In genomic region chr12:112850343-112850742, GRCh38 we compare ENCODE assay signal across 22 cellular contexts. TPM values are rescaled to one million over a fixed set of nuclear protein-coding genes. Genes with fewer than 3 reads are reported as not detected.
DNase-seq lines count a peak whose midpoint lies in the region; ATAC-seq and TF ChIP-seq lines count a peak whose summit lies in the region.
"Had no signal": no experiment of that assay in that cellular context is flagged by ENCODE, and none has a peak within 500 bp of the region (broad histone marks: within the 10 kb centered on the region; RNA-seq: fewer than 3 reads in every experiment).

No MANE protein-coding gene starts in this region.

- DNase-seq in Ammon's horn (ENCODE audit: low spot score) (peak; percentile 35), endodermal cell (peak; percentile 38), neuronal stem cell (ENCODE audit: low spot score) (no peak), NCI-H1092 (lab: John Stamatoyannopoulos, UW) (no peak), NCI-H524 treated with DMSO at 0.1 percent for 48 hours (lab: John Stamatoyannopoulos, UW) (no peak)
- no peak for DNase-seq in CD4-positive, alpha-beta memory T cell
- DNase-seq: HFFc6; IMR-90; Karpas-422; MM.1S; NCI-H1105 treated with DMSO at 0.1 percent for 48 hours; NCI-H1694 treated with DMSO at 0.1 percent for 48 hours; NCI-H2107; NCI-H2227 treated with DMSO at 0.1 percent for 48 hours; NK-92 treated with Interleukin-12 subunit alpha and Interleukin-12 subunit beta, amount 100 ng/mL, for 24 hours; OCI-M1; SJCRH30 had no signal

- ATAC-seq in HG02852 (IDR thresholded peaks at IDR 0.05; ENCODE audit: unreplicated experiment) = no peak

- H3K4me2 ChIP-seq in neuronal stem cell (ENCODE audit: insufficient read depth, low read length, poor library complexity, severe bottlenecking) = no peak overlapping the region

- H3K36me3 ChIP-seq in endodermal cell (ENCODE audit: control insufficient read depth, insufficient read depth, low read length) = no peaks in the 10 kb centered on the region
- no peaks in the 10 kb centered on the region for H3K36me3 ChIP-seq in neuronal stem cell (replicated peaks in 1 of 2; ENCODE audit: control insufficient read depth in 2 of 2, insufficient read depth in 2 of 2, low read length in 2 of 2)
- H3K36me3 ChIP-seq in CD4-positive, alpha-beta memory T cell (ENCODE audit: insufficient read depth, low read length) = no peaks in the 10 kb centered on the region
- H3K36me3 ChIP-seq: SJCRH30 had no signal

- no peak overlapping the region for H2AFZ ChIP-seq in neuronal stem cell (ENCODE audit: low read length)

- no peak overlapping the region for H4K91ac ChIP-seq in neuronal stem cell (ENCODE audit: low read depth, low read length, poor library complexity)

- no peak overlapping the region for H2BK12ac ChIP-seq in neuronal stem cell (ENCODE audit: low read length)

- peak overlapping the region; percentile 29 for H3K27ac ChIP-seq in angular gyrus (ENCODE audit: low read depth, low read length)
- H3K27ac ChIP-seq in endodermal cell (ENCODE audit: low read depth, low read length) = no peak overlapping the region
- no peak overlapping the region for H3K27ac ChIP-seq in neuronal stem cell (replicated peaks; ENCODE audit: low read length)
- H3K27ac ChIP-seq in CD4-positive, alpha-beta memory T cell (ENCODE audit: low read depth, low read length) = no peak overlapping the region
- H3K27ac ChIP-seq: C4-2B, RWPE1, SJCRH30 had no signal

- H3K4me3 ChIP-seq in endodermal cell (ENCODE audit: low read length) (no peak overlapping the region), neuronal stem cell (ENCODE audit: low read length in 2 of 2) (no peak overlapping the region)
- H3K4me3 ChIP-seq in CD4-positive, alpha-beta memory T cell (ENCODE audit: low read length in 2 of 2) = no peak overlapping the region
- H3K4me3 ChIP-seq: SJCRH30 had no signal

- 92 to 96% methylated on average over 3 of the region's 3 CpGs for WGBS in endodermal cell (ENCODE audit: insufficient coverage in 1 of 2, insufficient read length in 1 of 2), 2 experiments
- WGBS in neuronal stem cell (ENCODE audit: extremely low coverage in 2 of 2, insufficient read length in 2 of 2, insufficient replicate concordance in 1 of 2), 2 donors = no CpG with 5 or more reads among the region's 3 CpGs

- TF ChIP-seq CTCF in endodermal cell (conservative IDR thresholded peaks at IDR 0.05) = no peak

- peaks cover 2% of the 10 kb centered on the region for H3K9me3 Mint-ChIP-seq in endodermal cell
- H3K9me3 Mint-ChIP-seq in CD4-positive, alpha-beta memory T cell = peaks cover 0 to 3% (median 0%) of the 10 kb centered on the region in 8 donors

- POLR2A ChIA-PET in CD4-positive, alpha-beta memory T cell (lab: Charles Lee; ENCODE audit: partially characterized antibody) = no interaction called here

- H2BK15ac ChIP-seq in neuronal stem cell (ENCODE audit: low read length) = no peak overlapping the region

- no peak overlapping the region for H3K27ac Mint-ChIP-seq in endodermal cell
- no peak overlapping the region for H3K27ac Mint-ChIP-seq in CD4-positive, alpha-beta memory T cell
- H3K27ac Mint-ChIP-seq: HFFc6 had no signal

- no peak overlapping the region for H2AK5ac ChIP-seq in neuronal stem cell (ENCODE audit: low read depth, low read length)

- peaks cover 78% of the 10 kb centered on the region for H3K27me3 ChIP-seq in endodermal cell (ENCODE audit: control insufficient read depth, insufficient read depth, low read length, poor library complexity, severe bottlenecking)
- H3K27me3 ChIP-seq in neuronal stem cell (ENCODE audit: control insufficient read depth in 3 of 3, insufficient read depth in 3 of 3, low read depth in 1 of 3, low read length in 3 of 3) = peaks cover 0 to 7% (median 0%) of the 10 kb centered on the region in 3 experiments
- H3K27me3 ChIP-seq in CD4-positive, alpha-beta memory T cell (ENCODE audit: insufficient read depth, low read length) = peaks cover 13% of the 10 kb centered on the region
- H3K27me3 ChIP-seq: SJCRH30 had no signal

- H3K9ac ChIP-seq in endodermal cell (ENCODE audit: extremely low read depth, low read length, poor library complexity, severe bottlenecking) (no peak overlapping the region), neuronal stem cell (ENCODE audit: low read depth, low read length, poor library complexity) (no peak overlapping the region)

- peaks cover 67% of the 10 kb centered on the region for H3K27me3 Mint-ChIP-seq in endodermal cell (ENCODE audit: insufficient read depth)
- peaks cover 22 to 30% of the 10 kb centered on the region in 2 donors for H3K27me3 Mint-ChIP-seq in CD4-positive, alpha-beta memory T cell

- H4K8ac ChIP-seq in neuronal stem cell (ENCODE audit: low read depth, low read length) = no peak overlapping the region

- H3K9me3 ChIP-seq in endodermal cell (ENCODE audit: control insufficient read depth, low read length) (no peaks in the 10 kb centered on the region), neuronal stem cell (replicated peaks in 1 of 2; ENCODE audit: control insufficient read depth in 2 of 2, insufficient read depth in 1 of 2, low read depth in 1 of 2, low read length in 2 of 2) (no peaks in the 10 kb centered on the region)
- no peaks in the 10 kb centered on the region for H3K9me3 ChIP-seq in CD4-positive, alpha-beta memory T cell (ENCODE audit: control insufficient read depth in 1 of 2, low read length in 2 of 2)
- H3K9me3 ChIP-seq: SJCRH30 had no signal

- peak overlapping the region; percentile 7 for H3K18ac ChIP-seq in neuronal stem cell (ENCODE audit: low read length)

- no peak overlapping the region for H2BK120ac ChIP-seq in neuronal stem cell (ENCODE audit: low read depth, low read length)

- no peaks in the 10 kb centered on the region for H3K79me1 ChIP-seq in neuronal stem cell (ENCODE audit: low read depth, low read length)

- H3K14ac ChIP-seq in neuronal stem cell (ENCODE audit: low read length) = no peak overlapping the region

- CTCF ChIA-PET in CD4-positive, alpha-beta memory T cell (lab: Charles Lee; ENCODE audit: partially characterized antibody) = no interaction called here

- peaks cover 22% of the 10 kb centered on the region for H3K4me1 Mint-ChIP-seq in endodermal cell
- H3K4me1 Mint-ChIP-seq in CD4-positive, alpha-beta memory T cell = no peaks in the 10 kb centered on the region

- no peaks in the 10 kb centered on the region for H3K36me3 Mint-ChIP-seq in endodermal cell (ENCODE audit: low read depth)
- no peaks in the 10 kb centered on the region for H3K36me3 Mint-ChIP-seq in CD4-positive, alpha-beta memory T cell

- H3K23ac ChIP-seq in neuronal stem cell (ENCODE audit: low read depth, low read length, poor library complexity) = no peak overlapping the region

- H3K4ac ChIP-seq in neuronal stem cell (ENCODE audit: low read length) = no peak overlapping the region

- H2BK5ac ChIP-seq in neuronal stem cell (ENCODE audit: low read length) = no peak overlapping the region

- intact Hi-C loops in CD4-positive, alpha-beta memory T cell (cut with micrococcal nuclease) = no loop called here

- no peak overlapping the region for H3K4me3 Mint-ChIP-seq in endodermal cell
- H3K4me3 Mint-ChIP-seq in CD4-positive, alpha-beta memory T cell = no peak overlapping the region
- H3K4me3 Mint-ChIP-seq: HFFc6 had no signal

- H3K4me1 ChIP-seq in endodermal cell (ENCODE audit: control insufficient read depth, insufficient read depth, low read length) (peaks cover under 1% of the 10 kb centered on the region), neuronal stem cell (ENCODE audit: control insufficient read depth in 2 of 2, insufficient read depth in 1 of 2, low read depth in 1 of 2, low read length in 2 of 2) (peaks cover 0 to 3% of the 10 kb centered on the region in 2 donors)
- no peaks in the 10 kb centered on the region for H3K4me1 ChIP-seq in CD4-positive, alpha-beta memory T cell (ENCODE audit: insufficient read depth, low read length)
- H3K4me1 ChIP-seq: SJCRH30 had no signal

RNA-seq across cellular contexts. Expression of gene OAS1, which starts 56.4 kb away (rescaled TPM):
- not detected for total RNA-seq in endodermal cell
- polyA plus RNA-seq in endodermal cell (2013, experiment 1 of 2) = not detected
- polyA plus RNA-seq in endodermal cell (2013, experiment 2 of 2) = not detected
- not detected for polyA plus RNA-seq in neuronal stem cell (2013, experiment 1 of 2)
- not detected for polyA plus RNA-seq in neuronal stem cell (2013, experiment 2 of 2)
- total RNA-seq in CD4-positive, alpha-beta memory T cell = 10 to 100 TPM in 1 of 2 experiments, 1 to 10 TPM in 1; 8.4 to 10.9 TPM
- 10 to 100 TPM; 30.3 to 49.3 TPM for polyA plus RNA-seq in CD4-positive, alpha-beta memory T cell
- total RNA-seq: HFFc6, IMR-90, SJCRH30 had no signal
- polyA plus RNA-seq: IMR-90 had no signal

RNA-seq across cellular contexts. Expression of gene RPH3A, which starts 58.8 kb away (rescaled TPM):
- total RNA-seq in endodermal cell = not detected
- polyA plus RNA-seq in endodermal cell (2013, experiment 1 of 2) = 0.21 TPM
- polyA plus RNA-seq in endodermal cell (2013, experiment 2 of 2) = 0.83 TPM
- 0.01 TPM for polyA plus RNA-seq in neuronal stem cell (2013, experiment 1 of 2)
- polyA plus RNA-seq in neuronal stem cell (2013, experiment 2 of 2) = under 0.01 TPM
- not detected for total RNA-seq in CD4-positive, alpha-beta memory T cell
- not detected for polyA plus RNA-seq in CD4-positive, alpha-beta memory T cell
- total RNA-seq: HFFc6, HT-29, IMR-90, SJCRH30 had no signal
- polyA plus RNA-seq: IMR-90 had no signal

Comparison
In these comparisons a context has a peak if more than half of its experiments do, and no peak if none do; other contexts are left out.
1. DNase-seq: peak in Ammon's horn (single experiment) and endodermal cell (single experiment); none in neuronal stem cell (single experiment), CD4-positive, alpha-beta memory T cell (0 of 5), NCI-H1092 (single experiment) and NCI-H524 treated with DMSO at 0.1 percent for 48 hours (single experiment).
2. RNA of gene OAS1, which starts 56.4 kb away (total RNA-seq): 8.4 to 10.9 TPM in CD4-positive, alpha-beta memory T cell; not detected in endodermal cell; every median in the first group is over 4 times any median in the second.